Comparison of ENCODE assay signal across 18 cellular contexts in genomic region chr1:81391100-81391828, GRCh38.
A peak's percentile ranks its signal among the peaks of the same experiment; 100 is the strongest.
DNase-seq lines count a peak whose midpoint lies in the region; ATAC-seq, FAIRE-seq and TF ChIP-seq lines count a peak whose summit lies in the region.
"Had no signal": no experiment of that assay in that cellular context is flagged by ENCODE, and none has a peak within 500 bp of the region (broad histone marks: within the 10 kb centered on the region; RNA-seq: fewer than 3 reads in every experiment).

No MANE protein-coding gene starts in this region.

- DNase-seq in DMS153 (lab: John Stamatoyannopoulos, UW) (peak; percentile 52), HTR-8/SVneo (ENCODE audit: insufficient read length, low spot score) (no peak), right lobe of liver (no peak), dermis blood vessel endothelial cell (no peak), GM19239 (ENCODE audit: insufficient read length, low spot score) (no peak)
- DNase-seq in stimulated activated CD4-positive, alpha-beta T cell treated with anti-CD3 and anti-CD28 coated beads, Interleukin-12 subunit alpha, Interleukin-12 subunit beta, amount 100 ng/mL, for 4 hours: no peak
- DNase-seq: activated CD8-positive, alpha-beta T cell treated with anti-CD3 and anti-CD28 coated beads, Interleukin-2, amount 10 ng/mL, durations not matched to agents 7 days and 5 days; esophagus squamous epithelium; head of caudate nucleus; HFFc6; islet precursor cell; midbrain; NK-92 treated with Interleukin-12 subunit alpha and Interleukin-12 subunit beta, amount 100 ng/mL, for 24 hours had no signal

- no peak for TF ChIP-seq POLR2A in right lobe of liver (IDR thresholded peaks at IDR 0.05)

- intact Hi-C loops in right lobe of liver (cut with DNase I): no loop called here

- 27% methylated on average over 4 of the region's 4 CpGs for WGBS in right lobe of liver (ENCODE audit: insufficient coverage, low coverage, low lambda C conversion rate, missing lambda C conversion rate)

- H3K4me3 ChIP-seq in right lobe of liver: no peak overlapping the region
- H3K4me3 ChIP-seq: breast epithelium, esophagus squamous epithelium had no signal

- peaks cover 0 to 13% (median 0%) of the 10 kb centered on the region in 4 donors for H3K4me1 ChIP-seq in right lobe of liver
- H3K4me1 ChIP-seq: breast epithelium, esophagus squamous epithelium had no signal

- TF ChIP-seq CTCF in VCaP (conservative IDR thresholded peaks at IDR 0.05): no peak
- TF ChIP-seq CTCF in right lobe of liver (IDR thresholded peaks at IDR 0.05): no peak

- no peaks in the 10 kb centered on the region for H3K9me3 ChIP-seq in right lobe of liver
- H3K9me3 ChIP-seq: breast epithelium, esophagus squamous epithelium, neutrophil had no signal

- no peaks in the 10 kb centered on the region for H3K27me3 ChIP-seq in right lobe of liver
- H3K27me3 ChIP-seq: breast epithelium, esophagus squamous epithelium, neutrophil had no signal

- peak; percentile 64 to 92 (median 82) for ATAC-seq in right lobe of liver
- no peak for ATAC-seq in HG03159 (IDR thresholded peaks at IDR 0.05; ENCODE audit: unreplicated experiment)
- ATAC-seq: activated CD8-positive, alpha-beta T cell treated with anti-CD3 and anti-CD28 coated beads, Interleukin-2, amount 10 ng/mL, durations not matched to agents 7 days and 5 days; WTC11 had no signal

- H3K27ac ChIP-seq in VCaP (peak overlapping the region; percentile 42), right lobe of liver (no peak overlapping the region)
- H3K27ac ChIP-seq: breast epithelium, esophagus squamous epithelium, neutrophil had no signal

- H3K36me3 ChIP-seq in right lobe of liver: no peaks in the 10 kb centered on the region
- H3K36me3 ChIP-seq: breast epithelium, esophagus squamous epithelium, neutrophil had no signal

- FAIRE-seq in HTR-8/SVneo (lab: Jason Lieb, UNC): peak; percentile 77
- no peak for FAIRE-seq in GM19239 (lab: Jason Lieb, UNC)
